Comparison of ENCODE assay signal across 1 cellular context in the genomic region with DNA sequence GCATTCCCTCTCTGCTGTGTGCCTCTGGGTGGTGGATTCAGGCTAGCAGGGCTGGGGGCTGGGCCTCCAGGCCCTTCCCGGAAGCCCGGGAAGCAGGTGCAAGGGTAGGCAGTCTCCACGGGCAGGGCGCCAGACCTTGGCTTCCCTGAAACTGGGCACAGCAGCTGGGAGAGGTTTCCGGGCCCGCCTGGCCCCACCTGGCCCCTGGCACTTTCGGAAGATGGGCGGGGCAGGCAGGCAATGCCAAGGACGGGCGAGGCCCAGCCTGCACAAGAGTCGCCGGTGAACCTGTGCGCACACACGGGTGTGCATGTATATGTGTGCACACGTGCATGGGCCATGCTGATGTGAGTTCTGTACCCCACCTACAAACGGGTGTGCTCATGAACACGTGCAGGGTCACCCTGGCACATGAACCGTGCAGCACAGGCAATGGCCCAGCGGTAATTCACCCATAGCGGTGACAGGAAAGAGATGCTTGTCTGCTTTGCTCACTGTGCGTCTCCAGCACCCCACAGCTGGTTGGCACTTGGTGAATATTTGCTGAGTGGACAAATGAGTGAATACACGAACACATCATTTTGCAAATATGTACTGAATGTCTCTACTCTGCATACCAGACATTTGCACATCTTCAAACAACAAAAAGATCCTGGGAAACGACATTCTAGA.
TF ChIP-seq lines count a peak whose summit lies in the region.

No MANE protein-coding gene starts in this region.

TF ChIP-seq in SK-N-SH treated with all-trans-retinoic acid at 6 μM for 48 hours, 23 proteins besides CTCF, POLR2A, EP300 and RAD21 (continued from another document):
- TF ChIP-seq, protein P1, sequence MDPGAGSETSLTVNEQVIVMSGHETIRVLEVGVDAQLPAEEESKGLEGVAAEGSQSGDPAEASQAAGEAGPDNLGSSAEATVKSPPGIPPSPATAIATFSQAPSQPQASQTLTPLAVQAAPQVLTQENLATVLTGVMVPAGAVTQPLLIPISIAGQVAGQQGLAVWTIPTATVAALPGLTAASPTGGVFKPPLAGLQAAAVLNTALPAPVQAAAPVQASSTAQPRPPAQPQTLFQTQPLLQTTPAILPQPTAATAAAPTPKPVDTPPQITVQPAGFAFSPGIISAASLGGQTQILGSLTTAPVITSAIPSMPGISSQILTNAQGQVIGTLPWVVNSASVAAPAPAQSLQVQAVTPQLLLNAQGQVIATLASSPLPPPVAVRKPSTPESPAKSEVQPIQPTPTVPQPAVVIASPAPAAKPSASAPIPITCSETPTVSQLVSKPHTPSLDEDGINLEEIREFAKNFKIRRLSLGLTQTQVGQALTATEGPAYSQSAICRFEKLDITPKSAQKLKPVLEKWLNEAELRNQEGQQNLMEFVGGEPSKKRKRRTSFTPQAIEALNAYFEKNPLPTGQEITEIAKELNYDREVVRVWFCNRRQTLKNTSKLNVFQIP (CRISPR knock-in tag; IDR thresholded peaks at IDR 0.05; ENCODE audit: borderline replicate concordance, low read depth): no peak
- TF ChIP-seq ZC3H10 (CRISPR knock-in tag; IDR thresholded peaks at IDR 0.05): no peak
- TF ChIP-seq ARNTL (CRISPR knock-in tag; IDR thresholded peaks at IDR 0.05; ENCODE audit: borderline replicate concordance, low read depth): no peak
- no peak for TF ChIP-seq ZFP30 (CRISPR knock-in tag; IDR thresholded peaks at IDR 0.05)
- no peak for TF ChIP-seq CSRNP3 (CRISPR knock-in tag; IDR thresholded peaks at IDR 0.05)
- TF ChIP-seq, protein P2, sequence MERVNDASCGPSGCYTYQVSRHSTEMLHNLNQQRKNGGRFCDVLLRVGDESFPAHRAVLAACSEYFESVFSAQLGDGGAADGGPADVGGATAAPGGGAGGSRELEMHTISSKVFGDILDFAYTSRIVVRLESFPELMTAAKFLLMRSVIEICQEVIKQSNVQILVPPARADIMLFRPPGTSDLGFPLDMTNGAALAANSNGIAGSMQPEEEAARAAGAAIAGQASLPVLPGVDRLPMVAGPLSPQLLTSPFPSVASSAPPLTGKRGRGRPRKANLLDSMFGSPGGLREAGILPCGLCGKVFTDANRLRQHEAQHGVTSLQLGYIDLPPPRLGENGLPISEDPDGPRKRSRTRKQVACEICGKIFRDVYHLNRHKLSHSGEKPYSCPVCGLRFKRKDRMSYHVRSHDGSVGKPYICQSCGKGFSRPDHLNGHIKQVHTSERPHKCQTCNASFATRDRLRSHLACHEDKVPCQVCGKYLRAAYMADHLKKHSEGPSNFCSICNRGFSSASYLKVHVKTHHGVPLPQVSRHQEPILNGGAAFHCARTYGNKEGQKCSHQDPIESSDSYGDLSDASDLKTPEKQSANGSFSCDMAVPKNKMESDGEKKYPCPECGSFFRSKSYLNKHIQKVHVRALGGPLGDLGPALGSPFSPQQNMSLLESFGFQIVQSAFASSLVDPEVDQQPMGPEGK (CRISPR knock-in tag; IDR thresholded peaks at IDR 0.05; ENCODE audit: borderline replicate concordance): no peak
- TF ChIP-seq CSDC2 (CRISPR knock-in tag; IDR thresholded peaks at IDR 0.05): no peak
- TF ChIP-seq TCF4 (CRISPR knock-in tag; IDR thresholded peaks at IDR 0.05; ENCODE audit: borderline replicate concordance): no peak
- no peak for TF ChIP-seq ZNF8 (CRISPR knock-in tag; IDR thresholded peaks at IDR 0.05)
- no peak for TF ChIP-seq ZNF70 (CRISPR knock-in tag; IDR thresholded peaks at IDR 0.05)
- TF ChIP-seq SNAI2 (CRISPR knock-in tag; IDR thresholded peaks at IDR 0.05): no peak
TF ChIP-seq in SK-N-SH treated with all-trans-retinoic acid at 6 μM for 48 hours: peak in this region for 0.
